In genomic region chr11:18727499-18728236, GRCh38 we compare ENCODE assay signal across 1 cellular context.
TF ChIP-seq lines count a peak whose summit lies in the region.

No MANE protein-coding gene starts in this region.

TF ChIP-seq in A549, 52 proteins besides CTCF, POLR2A, EP300 and RAD21 (continued from another document):
- no peak for TF ChIP-seq E2F6 (IDR thresholded peaks at IDR 0.05; ENCODE audit: borderline replicate concordance, low read depth)
- TF ChIP-seq SMC3 (IDR thresholded peaks at IDR 0.05) = no peak
- TF ChIP-seq CEBPB (IDR thresholded peaks at IDR 0.05) = no peak
- TF ChIP-seq FOSL2 (IDR thresholded peaks at IDR 0.05) = no peak
- TF ChIP-seq FOSL2 (CRISPR knock-in tag; IDR thresholded peaks at IDR 0.05) = no peak
- TF ChIP-seq RNF2 (IDR thresholded peaks at IDR 0.05; ENCODE audit: borderline replicate concordance, low read depth) = no peak
- no peak for TF ChIP-seq ZSCAN20 (CRISPR knock-in tag; IDR thresholded peaks at IDR 0.05)
- no peak for TF ChIP-seq MAX (IDR thresholded peaks at IDR 0.05)
- TF ChIP-seq GATA3 (IDR thresholded peaks at IDR 0.05; ENCODE audit: borderline replicate concordance) = no peak
- no peak for TF ChIP-seq ZC3H11A (IDR thresholded peaks at IDR 0.05)
- TF ChIP-seq FOSB (CRISPR knock-in tag; IDR thresholded peaks at IDR 0.05) = no peak
- TF ChIP-seq BCL3 (IDR thresholded peaks at IDR 0.05) = no peak
- TF ChIP-seq HOXA7 (CRISPR knock-in tag; IDR thresholded peaks at IDR 0.05) = no peak
- no peak for TF ChIP-seq PBX3 (IDR thresholded peaks at IDR 0.05)
- no peak for TF ChIP-seq ZNF302 (CRISPR knock-in tag; IDR thresholded peaks at IDR 0.05)
TF ChIP-seq in A549: peak in this region for 0.
